ENCODE assay signal across 8 cellular contexts in the genomic region with DNA sequence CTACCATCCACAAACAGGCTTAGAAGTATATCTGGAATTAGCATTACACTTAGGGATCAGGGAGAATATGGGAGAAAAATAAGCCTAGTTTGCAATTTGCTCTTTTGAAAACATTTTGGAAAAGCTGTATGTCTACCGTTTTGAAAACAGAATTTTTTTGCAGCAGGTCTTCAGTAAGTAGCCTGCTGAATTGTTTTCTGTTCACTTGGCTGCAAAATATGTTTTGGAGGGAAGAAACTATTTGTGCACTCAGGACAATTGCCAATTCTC. TPM values are rescaled to one million over a fixed set of nuclear protein-coding genes. Genes with fewer than 3 reads are reported as not detected.
DNase-seq lines count a peak whose midpoint lies in the region; ATAC-seq and TF ChIP-seq lines count a peak whose summit lies in the region.

No MANE protein-coding gene starts in this region.

- H3K9ac ChIP-seq in colonic mucosa (ENCODE audit: low read depth in 2 of 2, low read length in 2 of 2): peak overlapping the region in 1 of 2 donors; percentile 90

- DNase-seq in CD14-positive monocyte (ENCODE audit: low spot score) (no peak), LNCaP clone FGC (ENCODE audit: low read depth) (no peak), colonic mucosa (no peak), occipital lobe (lab: John Stamatoyannopoulos, UW) (no peak), HT-29 (ENCODE audit: low spot score) (no peak)

- H3K9me3 Mint-ChIP-seq in CD14-positive monocyte: no peaks in the 10 kb centered on the region

- H3K4me1 Mint-ChIP-seq in CD14-positive monocyte: peaks cover 48% of the 10 kb centered on the region

- no peak for ATAC-seq in HG02870 (IDR thresholded peaks at IDR 0.05; ENCODE audit: unreplicated experiment)
- no peak for ATAC-seq in HG03039 (IDR thresholded peaks at IDR 0.05; ENCODE audit: unreplicated experiment)

- no peaks in the 10 kb centered on the region for H3K36me3 ChIP-seq in colonic mucosa
- H3K36me3 ChIP-seq in neutrophil: peaks cover 8% of the 10 kb centered on the region

- H3K27ac ChIP-seq in colonic mucosa (peak overlapping the region; percentile 94), neutrophil (peak overlapping the region; percentile 75)

- H3K4me3 ChIP-seq in LNCaP clone FGC (ENCODE audit: low read depth, low read length): peak overlapping the region; percentile 41
- H3K4me3 ChIP-seq in colonic mucosa: peak overlapping the region; percentile 16
- H3K4me3 ChIP-seq in neutrophil (ENCODE audit: low read depth in 1 of 2, low read length in 1 of 2): peak overlapping the region; percentile 18 to 33

- peak overlapping the region; percentile 65 to 86 for H3K4me3 Mint-ChIP-seq in CD14-positive monocyte

- peaks cover 16 to 20% of the 10 kb centered on the region in 2 donors for H3K36me3 Mint-ChIP-seq in CD14-positive monocyte

- H3K4me1 ChIP-seq in colonic mucosa: peaks cover 23% of the 10 kb centered on the region
- H3K4me1 ChIP-seq in neutrophil (ENCODE audit: control insufficient read depth in 1 of 2, insufficient read depth in 1 of 2, low read depth in 1 of 2, low read length in 1 of 2): peaks cover 26 to 32% of the 10 kb centered on the region in 2 experiments

- no peaks in the 10 kb centered on the region for H3K9me3 ChIP-seq in colonic mucosa
- no peaks in the 10 kb centered on the region for H3K9me3 ChIP-seq in neutrophil

- intact Hi-C loops in CD14-positive monocyte (cut with micrococcal nuclease) (loop anchor here in 1 of 2 donors (2.0 kb wide), 1 partner anchor 100 kb away; a partner anchor contains a TSS), colonic mucosa (cut with DNase I) (no loop called here)

- no peaks in the 10 kb centered on the region for H3K27me3 ChIP-seq in colonic mucosa
- no peaks in the 10 kb centered on the region for H3K27me3 ChIP-seq in neutrophil

- H3K27ac Mint-ChIP-seq in CD14-positive monocyte: peak overlapping the region; percentile 78 to 93 (median 87)

- no peak for TF ChIP-seq CTCF in CD14-positive monocyte (IDR thresholded peaks at IDR 0.05)
- TF ChIP-seq CTCF in LNCaP clone FGC (IDR thresholded peaks at IDR 0.05; ENCODE audit: control insufficient read depth, extremely low read depth, insufficient read depth): no peak
- no peak for TF ChIP-seq CTCF in colonic mucosa (IDR thresholded peaks at IDR 0.05)
- no peak for TF ChIP-seq CTCF in neutrophil (IDR thresholded peaks at IDR 0.05)

- H3K27me3 Mint-ChIP-seq in CD14-positive monocyte (ENCODE audit: low read depth in 3 of 3): peaks cover 0 to 2% (median 0%) of the 10 kb centered on the region in 3 donors

RNA-seq across cellular contexts. Expression of a gene that starts 39.6 kb away (rescaled TPM):
- 1 to 10 TPM; 6.2 to 6.5 TPM for polyA plus RNA-seq in CD14-positive monocyte
- 10 to 100 TPM; 48.5 to 57.6 TPM for total RNA-seq in colonic mucosa
- 21.7 TPM for total RNA-seq in occipital lobe
- 47.7 and 50.7 TPM in 2 replicates for total RNA-seq in HT-29 (2014; rRNA removed; shearing (Covaris generic))
